Comparison of ENCODE assay signal across 9 cellular contexts in genomic region chr1:21292991-21293536, GRCh38. TPM values are rescaled to one million over a fixed set of nuclear protein-coding genes. Genes with fewer than 3 reads are reported as not detected.
DNase-seq lines count a peak whose midpoint lies in the region; ATAC-seq and TF ChIP-seq lines count a peak whose summit lies in the region.
"Had no signal": no experiment of that assay in that cellular context is flagged by ENCODE, and none has a peak within 500 bp of the region (broad histone marks: within the 10 kb centered on the region; RNA-seq: fewer than 3 reads in every experiment).

No MANE protein-coding gene starts in this region.

- H3K27me3 ChIP-seq in heart left ventricle (no peaks in the 10 kb centered on the region), skeletal muscle tissue (ENCODE audit: control insufficient read depth in 3 of 3, insufficient read depth in 3 of 3, low read length in 3 of 3) (peaks cover 7 to 16% (median 11%) of the 10 kb centered on the region in 3 donors)
- H3K27me3 ChIP-seq: pancreas had no signal

- H3K36me3 Mint-ChIP-seq in activated naive CD8-positive, alpha-beta T cell treated with anti-CD3 and anti-CD28 coated beads, Interleukin-2, amount 10 ng/mL, durations not matched to agents 7 days and 5 days, result peaks cover 2% of the 10 kb centered on the region

- no peaks in the 10 kb centered on the region for H3K9me3 Mint-ChIP-seq in activated naive CD8-positive, alpha-beta T cell treated with anti-CD3 and anti-CD28 coated beads, Interleukin-2, amount 10 ng/mL, durations not matched to agents 7 days and 5 days

- peak overlapping the region in 2 of 3 donors; percentile 33 to 43 for H3K9ac ChIP-seq in skeletal muscle tissue (ENCODE audit: low read depth in 1 of 3, low read length in 3 of 3)

- peaks cover 67% of the 10 kb centered on the region for H3K4me1 Mint-ChIP-seq in activated naive CD8-positive, alpha-beta T cell treated with anti-CD3 and anti-CD28 coated beads, Interleukin-2, amount 10 ng/mL, durations not matched to agents 7 days and 5 days

- H3K27ac ChIP-seq in heart left ventricle (peak overlapping the region; percentile 33 to 87 (median 64)), KOPT-K1 (ENCODE audit: low read depth, low read length, poor library complexity, severe bottlenecking) (peak overlapping the region; percentile 68), skeletal muscle tissue (ENCODE audit: low read depth, low read length) (peak overlapping the region; percentile 38)

- no peaks in the 10 kb centered on the region for H3K36me3 ChIP-seq in heart left ventricle
- no peaks in the 10 kb centered on the region for H3K36me3 ChIP-seq in KOPT-K1 (ENCODE audit: insufficient read depth, low read length)
- no peaks in the 10 kb centered on the region for H3K36me3 ChIP-seq in skeletal muscle tissue (ENCODE audit: control insufficient read depth in 3 of 3, insufficient read depth in 3 of 3, low read length in 3 of 3)
- H3K36me3 ChIP-seq: pancreas had no signal

- no peaks in the 10 kb centered on the region for H3K27me3 Mint-ChIP-seq in activated naive CD8-positive, alpha-beta T cell treated with anti-CD3 and anti-CD28 coated beads, Interleukin-2, amount 10 ng/mL, durations not matched to agents 7 days and 5 days

- peak overlapping the region; percentile 77 for H3K4me3 Mint-ChIP-seq in activated naive CD8-positive, alpha-beta T cell treated with anti-CD3 and anti-CD28 coated beads, Interleukin-2, amount 10 ng/mL, durations not matched to agents 7 days and 5 days

- TF ChIP-seq CTCF in heart left ventricle (IDR thresholded peaks at IDR 0.05), result no peak

- intact Hi-C loops in heart left ventricle (cut with DNase I) (loop anchor here in 4 of 10 donors (5.0 kb wide), 2 partner anchors 39 to 44 kb away; no protein-coding TSS in a partner anchor), left cardiac atrium (cut with DNase I) (no loop called here)

- peak in 1 of 4 donors; percentile 39 for ATAC-seq in heart left ventricle
- no peak for ATAC-seq in left cardiac atrium
- peak; percentile 23 for ATAC-seq in activated naive CD8-positive, alpha-beta T cell treated with anti-CD3 and anti-CD28 coated beads, Interleukin-2, amount 10 ng/mL, durations not matched to agents 7 days and 5 days (ENCODE audit: low read depth)
- ATAC-seq: pancreas had no signal

- DNase-seq in heart left ventricle, result peak in 1 of 5 donors; percentile 62
- no peak for DNase-seq in left cardiac atrium
- DNase-seq in activated naive CD8-positive, alpha-beta T cell treated with anti-CD3 and anti-CD28 coated beads, Interleukin-2, amount 10 ng/mL, durations not matched to agents 7 days and 5 days, result peak; percentile 62
- no peak for DNase-seq in NCI-H526 treated with DMSO at 0.1 percent for 48 hours (lab: John Stamatoyannopoulos, UW)
- DNase-seq in NCI-H748 treated with DMSO at 0.1 percent for 48 hours (lab: John Stamatoyannopoulos, UW), result no peak
- no peak for DNase-seq in NOMO-1 treated with DMSO at 0.1 percent for 48 hours (lab: John Stamatoyannopoulos, UW; ENCODE audit: unreplicated experiment)

- H3K9me3 ChIP-seq in heart left ventricle (no peaks in the 10 kb centered on the region), KOPT-K1 (ENCODE audit: insufficient read depth, low read length, poor library complexity, severe bottlenecking) (no peaks in the 10 kb centered on the region), skeletal muscle tissue (ENCODE audit: control insufficient read depth in 3 of 3, low read length in 3 of 3) (no peaks in the 10 kb centered on the region)
- H3K9me3 ChIP-seq: pancreas had no signal

- peak overlapping the region; percentile 90 for H3K27ac Mint-ChIP-seq in activated naive CD8-positive, alpha-beta T cell treated with anti-CD3 and anti-CD28 coated beads, Interleukin-2, amount 10 ng/mL, durations not matched to agents 7 days and 5 days

- H3K4me1 ChIP-seq in heart left ventricle (peaks cover 0 to 82% (median 42%) of the 10 kb centered on the region in 12 donors), skeletal muscle tissue (ENCODE audit: control insufficient read depth in 3 of 3, insufficient read depth in 3 of 3, low read length in 3 of 3) (peaks cover 18 to 31% (median 22%) of the 10 kb centered on the region in 3 donors)

- 48 to 74% (median 65%) methylated on average over 8 to 9 of the region's 9 CpGs for WGBS in heart left ventricle, 4 donors

- POLR2A ChIA-PET in activated naive CD8-positive, alpha-beta T cell treated with anti-CD3 and anti-CD28 coated beads, Interleukin-2, amount 10 ng/mL, durations not matched to agents 7 days and 5 days (lab: Charles Lee), result interaction anchor here (0.7 to 5.3 kb wide), 13 partner anchors 13 to 51 kb away, joined by 3 to 80 read pairs (median 4); no protein-coding TSS in a partner anchor

- H3K4me3 ChIP-seq in heart left ventricle (peak overlapping the region in 2 of 12 donors; percentile 8 to 42), skeletal muscle tissue (ENCODE audit: low read length in 3 of 3) (no peak overlapping the region)
- H3K4me3 ChIP-seq: pancreas had no signal

- TF ChIP-seq POLR2A in heart left ventricle (IDR thresholded peaks at IDR 0.05), result no peak

RNA-seq across cellular contexts. Expression of gene ECE1, which starts 2.8 kb away (rescaled TPM):
- 100 to 1,000 TPM in 1 of 9 donors, 10 to 100 TPM in 8; 37.3 to 140 (median 59.4) TPM for total RNA-seq in heart left ventricle
- polyA plus RNA-seq in heart left ventricle, result 10 to 100 TPM; 38.4 to 61.3 TPM
- 100 to 1,000 TPM in 1 of 2 donors, 10 to 100 TPM in 1; 66.2 to 138 TPM for total RNA-seq in left cardiac atrium
- 10 to 100 TPM; 83.2 to 85.5 TPM for total RNA-seq in activated naive CD8-positive, alpha-beta T cell treated with anti-CD3 and anti-CD28 coated beads, Interleukin-2, amount 10 ng/mL, durations not matched to agents 7 days and 5 days
- total RNA-seq in skeletal muscle tissue, result 25.6 TPM
